ENCODE assay signal across 12 cellular contexts in genomic region chr2:238719641-238720040, GRCh38.
"Had no signal": no experiment of that assay in that cellular context is flagged by ENCODE, and none has a peak within 500 bp of the region (broad histone marks: within the 10 kb centered on the region; RNA-seq: fewer than 3 reads in every experiment).

No MANE protein-coding gene starts in this region.

- H3K4me1 Mint-ChIP-seq: activated naive CD8-positive, alpha-beta T cell treated with anti-CD3 and anti-CD28 coated beads for 36 hours; central memory CD8-positive, alpha-beta T cell; naive B cell; stimulated activated naive B cell treated with anti-CD40 and anti-IgM and Interleukin-4, amounts not matched to agents 10 μg/mL and 1 μg/mL and 100 μg/mL, for 72 hours had no signal

- DNase-seq: effector memory CD4-positive, alpha-beta T cell; kidney glomerular epithelial cell; naive B cell; occipital lobe; stimulated activated naive B cell treated with anti-CD40 and anti-IgM and Interleukin-4, amounts not matched to agents 10 μg/mL and 1 μg/mL and 100 μg/mL, for 72 hours had no signal

- H3K4me3 Mint-ChIP-seq: activated naive CD8-positive, alpha-beta T cell treated with anti-CD3 and anti-CD28 coated beads for 36 hours; central memory CD8-positive, alpha-beta T cell; naive B cell; stimulated activated naive B cell treated with anti-CD40 and anti-IgM and Interleukin-4, amounts not matched to agents 10 μg/mL and 1 μg/mL and 100 μg/mL, for 72 hours had no signal

- H3K9me3 Mint-ChIP-seq: central memory CD8-positive, alpha-beta T cell had no signal

- H3K27ac Mint-ChIP-seq: activated naive CD8-positive, alpha-beta T cell treated with anti-CD3 and anti-CD28 coated beads for 36 hours; naive B cell; stimulated activated naive B cell treated with anti-CD40 and anti-IgM and Interleukin-4, amounts not matched to agents 10 μg/mL and 1 μg/mL and 100 μg/mL, for 72 hours had no signal

- H3K4me1 ChIP-seq: breast epithelium had no signal

- FAIRE-seq: colon had no signal

- H3K4me3 ChIP-seq: breast epithelium, gastroesophageal sphincter, thoracic aorta, upper lobe of left lung had no signal

- H3K36me3 Mint-ChIP-seq: activated naive CD8-positive, alpha-beta T cell treated with anti-CD3 and anti-CD28 coated beads for 36 hours had no signal

- H3K27ac ChIP-seq: breast epithelium, gastroesophageal sphincter, thoracic aorta, upper lobe of left lung had no signal

- H3K27me3 ChIP-seq: gastroesophageal sphincter, upper lobe of left lung had no signal

- H3K36me3 ChIP-seq: breast epithelium, gastroesophageal sphincter, thoracic aorta, upper lobe of left lung had no signal

- H3K9me3 ChIP-seq: breast epithelium, gastroesophageal sphincter, thoracic aorta, upper lobe of left lung had no signal
